ENCODE assay signal across 1 cellular context in genomic region chr5:146446861-146447733, GRCh38.
TF ChIP-seq lines count a peak whose summit lies in the region.

TCERG1 (plus strand) TSS chr5:146447333; CDS start chr5:146447350, 17 bp downstream.

TF ChIP-seq in K562, 482 proteins besides CTCF, POLR2A, EP300 and RAD21 (continued from another document and continues in another):
- TF ChIP-seq HSF4 (CRISPR knock-in tag; IDR thresholded peaks at IDR 0.05; ENCODE audit: borderline replicate concordance) (peak; percentile 86; the same call in 1 of the 2 replicates), E2F3 (CRISPR knock-in tag; IDR thresholded peaks at IDR 0.05) (peak; percentile 78; the same call in 1 of the 2 replicates), IRF9 (tag; IDR thresholded peaks at IDR 0.05) (peak; percentile 67; the same call in 1 of the 2 replicates), ZNF354B (CRISPR knock-in tag; IDR thresholded peaks at IDR 0.05) (no peak), KDM4B (IDR thresholded peaks at IDR 0.05; ENCODE audit: borderline replicate concordance in 2 of 2, low read depth in 1 of 2) (no peak), CBFA2T2 (conservative IDR thresholded peaks at IDR 0.05) (no peak), PTTG1 (tag; IDR thresholded peaks at IDR 0.05; ENCODE audit: low read depth) (0 out of 2 replicates have a peak, but pooled peaks have one; percentile 75), MEF2A (IDR thresholded peaks at IDR 0.05; ENCODE audit: control insufficient read depth, low read depth, low read length) (no peak), CBX8 (IDR thresholded peaks at IDR 0.05; ENCODE audit: borderline replicate concordance, extremely low read depth, low read depth, low read length, poor library complexity, severe bottlenecking) (no peak), ZNF431 (CRISPR knock-in tag; IDR thresholded peaks at IDR 0.05) (peak; percentile 83), MCM7 (IDR thresholded peaks at IDR 0.05) (no peak), ZNF134 (CRISPR knock-in tag; conservative IDR thresholded peaks at IDR 0.05) (peak; percentile 68), ZNF668 (CRISPR knock-in tag; IDR thresholded peaks at IDR 0.05) (peak; percentile 90; the same call in 1 of the 2 replicates), POLR3A (IDR thresholded peaks at IDR 0.05; ENCODE audit: borderline replicate concordance, extremely low read depth, insufficient read depth, insufficient read length) (no peak), PTRF (tag; IDR thresholded peaks at IDR 0.05) (peak; percentile 90), CSDE1 (IDR thresholded peaks at IDR 0.05) (no peak), FUS (optimal IDR thresholded peaks at IDR 0.05; ENCODE audit: low read depth, low read length) (peak; percentile 37), CCNT2 (IDR thresholded peaks at IDR 0.05; ENCODE audit: borderline replicate concordance, extremely low read depth, insufficient read length, low read depth, low read length) (peak; percentile 41), CBFB (CRISPR knock-in tag; IDR thresholded peaks at IDR 0.05) (no peak), SMARCA5 (IDR thresholded peaks at IDR 0.05) (no peak), GATAD2A (IDR thresholded peaks at IDR 0.05) (no peak), ZNF274 (IDR thresholded peaks at IDR 0.05; ENCODE audit: borderline replicate concordance, low read depth, low read length) (no peak), BHLHE40 (IDR thresholded peaks at IDR 0.05; ENCODE audit: low read length) (peak; percentile 72), ELF1 (tag; IDR thresholded peaks at IDR 0.05) (peak; percentile 48; the same call in 1 of the 2 replicates), CREB1 (IDR thresholded peaks at IDR 0.05) (peak; percentile 62; the same call in 1 of the 2 replicates), CREB1 (CRISPR knock-in tag; IDR thresholded peaks at IDR 0.05) (peak; percentile 53), CAMTA2 (CRISPR knock-in tag; conservative IDR thresholded peaks at IDR 0.05) (no peak), FOXJ2 (tag; IDR thresholded peaks at IDR 0.05) (peak; percentile 30; the same call in 1 of the 2 replicates), ZFX (CRISPR knock-in tag; IDR thresholded peaks at IDR 0.05) (peak; percentile 100), HDAC3 (IDR thresholded peaks at IDR 0.05; ENCODE audit: borderline replicate concordance, partially characterized antibody) (no peak), ZNF316 (IDR thresholded peaks at IDR 0.05) (peak; percentile 38), GATA2 (CRISPR knock-in tag; IDR thresholded peaks at IDR 0.05) (no peak), NR1H2 (CRISPR knock-in tag; IDR thresholded peaks at IDR 0.05) (no peak), TFAM (CRISPR knock-in tag; conservative IDR thresholded peaks at IDR 0.05) (no peak), FOXO4 (CRISPR knock-in tag; IDR thresholded peaks at IDR 0.05) (0 out of 2 replicates have a peak, but pooled peaks have one; percentile 31), TCFL5 (CRISPR knock-in tag; conservative IDR thresholded peaks at IDR 0.05) (no peak), RFX5 (IDR thresholded peaks at IDR 0.05; ENCODE audit: low read depth, low read length) (no peak), MITF (IDR thresholded peaks at IDR 0.05) (no peak), PYGO2 (tag; IDR thresholded peaks at IDR 0.05) (peak; percentile 37; the same call in 1 of the 2 replicates), ZNF24 (IDR thresholded peaks at IDR 0.05) (no peak), ZNF780A (CRISPR knock-in tag; IDR thresholded peaks at IDR 0.05) (no peak), E2F4 (CRISPR knock-in tag; IDR thresholded peaks at IDR 0.05; ENCODE audit: low read depth) (peak; percentile 96), ELF4 (CRISPR knock-in tag; IDR thresholded peaks at IDR 0.05) (no peak), ZNF280A (IDR thresholded peaks at IDR 0.05; ENCODE audit: low read depth, partially characterized antibody) (no peak), MNT (conservative IDR thresholded peaks at IDR 0.05) (peak; percentile 88 to 90), ZEB2 (IDR thresholded peaks at IDR 0.05) (no peak), GTF2B (IDR thresholded peaks at IDR 0.05; ENCODE audit: extremely low read depth, insufficient read length) (no peak), PRMT5 (CRISPR knock-in tag; IDR thresholded peaks at IDR 0.05) (peak; percentile 71; the same call in 1 of the 2 replicates), ZNF3 (CRISPR knock-in tag; IDR thresholded peaks at IDR 0.05) (no peak), CHD4 (IDR thresholded peaks at IDR 0.05; ENCODE audit: insufficient read depth, insufficient replicate concordance, low read depth, low read length, poor library complexity, severe bottlenecking) (no peak), KLF1 (tag; IDR thresholded peaks at IDR 0.05) (peak; percentile 56; the same call in 1 of the 2 replicates), HLTF (IDR thresholded peaks at IDR 0.05) (no peak), ZNF395 (CRISPR knock-in tag; IDR thresholded peaks at IDR 0.05) (peak; percentile 98), MYC (IDR thresholded peaks at IDR 0.05; ENCODE audit: low read depth, low read length) (peak; percentile 98), MYC (CRISPR knock-in tag; IDR thresholded peaks at IDR 0.05; ENCODE audit: borderline replicate concordance, low read depth) (peak; percentile 99), ZNF830 (CRISPR knock-in tag; IDR thresholded peaks at IDR 0.05) (peak; percentile 58; the same call in 1 of the 2 replicates), SIN3B (IDR thresholded peaks at IDR 0.05; ENCODE audit: low read depth) (peak; percentile 92), CUX1 (CRISPR knock-in tag; IDR thresholded peaks at IDR 0.05) (peak; percentile 84), FOXA1 (IDR thresholded peaks at IDR 0.05; ENCODE audit: borderline replicate concordance) (no peak), ZNF217 (CRISPR knock-in tag; IDR thresholded peaks at IDR 0.05) (no peak), MYBL2 (IDR thresholded peaks at IDR 0.05; ENCODE audit: low read depth) (peak; percentile 91), MYBL2 (CRISPR knock-in tag; IDR thresholded peaks at IDR 0.05; ENCODE audit: borderline replicate concordance) (no peak)
